ENCODE assay signal across 27 cellular contexts in the genomic region with DNA sequence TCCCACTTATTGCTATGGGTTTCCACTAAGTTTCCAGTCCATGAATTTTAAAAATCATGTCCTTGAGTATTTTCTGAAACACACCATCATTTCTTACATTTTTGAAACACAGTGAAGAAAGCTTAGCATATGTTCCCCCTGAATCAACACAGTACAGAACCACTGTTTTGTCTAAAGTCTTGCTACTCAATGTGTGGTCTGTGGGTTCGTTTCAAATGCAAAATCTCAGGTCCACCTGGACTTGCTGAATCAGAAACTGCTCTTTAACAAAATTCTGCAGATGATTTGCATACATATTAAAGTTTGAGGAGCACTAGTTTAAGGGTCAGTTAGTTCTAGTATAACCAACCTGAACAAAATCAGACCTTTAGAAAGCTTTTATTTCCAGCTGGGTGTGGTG.
A peak's percentile ranks its signal among the peaks of the same experiment; 100 is the strongest.
DNase-seq lines count a peak whose midpoint lies in the region; ATAC-seq and TF ChIP-seq lines count a peak whose summit lies in the region.
"Had no signal": no experiment of that assay in that cellular context is flagged by ENCODE, and none has a peak within 500 bp of the region (broad histone marks: within the 10 kb centered on the region; RNA-seq: fewer than 3 reads in every experiment).

No MANE protein-coding gene starts in this region.

- in situ Hi-C loops in ACHN (cut with HindIII; ENCODE audit: low pct_ligation_motif_present, low pct_unique_long_range_greater_than_20kb, low sequenced_read_pairs), result no loop called here

- intact Hi-C loops in right lobe of liver (cut with DNase I), result no loop called here

- TF ChIP-seq POLR2A in right lobe of liver (IDR thresholded peaks at IDR 0.05), result no peak

- H3K27me3 ChIP-seq in right lobe of liver, result peaks cover 0 to 4% of the 10 kb centered on the region in 2 donors
- H3K27me3 ChIP-seq: SJSA1, vagina had no signal

- 35% methylated on average over 1 of the region's 1 CpG for WGBS in right lobe of liver (ENCODE audit: insufficient coverage, low coverage, low lambda C conversion rate, missing lambda C conversion rate)

- H3K4me3 Mint-ChIP-seq in T-cell, result no peak overlapping the region
- H3K4me3 Mint-ChIP-seq in activated T-cell treated with anti-CD3 and anti-CD28 coated beads, Interleukin-2, amount 50 U/mL, for 72 hours, result no peak overlapping the region
- H3K4me3 Mint-ChIP-seq: activated CD4-positive, alpha-beta memory T cell treated with anti-CD3 and anti-CD28 coated beads, Interleukin-2, amount 10 ng/mL, durations not matched to agents 7 days and 5 days; CD14-positive monocyte; natural killer cell treated with Interleukin-12 subunit alpha and Interleukin-12 subunit beta and Interleukin-15 and Interleukin-18, amount 100 ng/mL, for 72 hours; T-helper 17 cell had no signal

- H3K4me1 Mint-ChIP-seq in T-cell, result no peaks in the 10 kb centered on the region
- H3K4me1 Mint-ChIP-seq in activated T-cell treated with anti-CD3 and anti-CD28 coated beads, Interleukin-2, amount 50 U/mL, for 72 hours (ENCODE audit: low read depth), result no peaks in the 10 kb centered on the region
- H3K4me1 Mint-ChIP-seq: activated CD4-positive, alpha-beta memory T cell treated with anti-CD3 and anti-CD28 coated beads, Interleukin-2, amount 10 ng/mL, durations not matched to agents 7 days and 5 days; T-helper 17 cell had no signal

- peak; percentile 61 for ATAC-seq in GM18909 (IDR thresholded peaks at IDR 0.05; ENCODE audit: poor library complexity, unreplicated experiment)
- peak; percentile 68 for ATAC-seq in HG02571 (IDR thresholded peaks at IDR 0.05; ENCODE audit: unreplicated experiment)
- peak; percentile 42 for ATAC-seq in HG03460 (IDR thresholded peaks at IDR 0.05; ENCODE audit: unreplicated experiment)
- no peak for ATAC-seq in right lobe of liver
- no peak for ATAC-seq in T-cell (replicated peaks in 1 of 4)
- ATAC-seq in activated T-cell treated with anti-CD3 and anti-CD28 coated beads, Interleukin-2, amount 50 U/mL, for 72 hours (replicated peaks in 1 of 2), result no peak
- ATAC-seq: activated naive CD4-positive, alpha-beta T cell treated with anti-CD3 and anti-CD28 coated beads, Interleukin-2, amount 50 U/mL, for 72 hours; natural killer cell treated with Interleukin-12 subunit alpha and Interleukin-12 subunit beta and Interleukin-15 and Interleukin-18, amount 100 ng/mL, for 72 hours; stimulated activated naive CD8-positive, alpha-beta T cell treated with anti-CD3 and anti-CD28 coated beads, Interleukin-15, Interleukin-2, amounts not matched to agents 100 U/mL and 50 U/mL, for 24 hours; T-helper 17 cell had no signal

- H3K36me3 Mint-ChIP-seq in T-cell, result no peaks in the 10 kb centered on the region
- no peaks in the 10 kb centered on the region for H3K36me3 Mint-ChIP-seq in activated T-cell treated with anti-CD3 and anti-CD28 coated beads, Interleukin-2, amount 50 U/mL, for 72 hours (ENCODE audit: insufficient read depth in 2 of 2)
- H3K36me3 Mint-ChIP-seq: activated naive CD4-positive, alpha-beta T cell treated with anti-CD3 and anti-CD28 coated beads, Interleukin-2, amount 50 U/mL, for 72 hours; CD14-positive monocyte; natural killer cell treated with Interleukin-12 subunit alpha and Interleukin-12 subunit beta and Interleukin-15 and Interleukin-18, amount 100 ng/mL, for 72 hours had no signal

- H3K36me3 ChIP-seq in right lobe of liver, result no peaks in the 10 kb centered on the region
- H3K36me3 ChIP-seq: HAP-1, SJSA1, vagina had no signal

- DNase-seq in right lobe of liver, result no peak
- no peak for DNase-seq in NOMO-1 treated with dmso at 0.1 percent for 144 hours (lab: John Stamatoyannopoulos, UW; ENCODE audit: unreplicated experiment)
- DNase-seq in ACHN, result no peak
- DNase-seq in T-cell, result no peak
- DNase-seq in activated T-cell treated with anti-CD3 and anti-CD28 coated beads, Interleukin-2, amount 50 U/mL, for 72 hours, result no peak
- DNase-seq: activated CD4-positive, alpha-beta memory T cell treated with anti-CD3 and anti-CD28 coated beads, Interleukin-2, amount 10 ng/mL, durations not matched to agents 7 days and 5 days; activated CD4-positive, CD25-positive, alpha-beta regulatory T cell treated with anti-CD3 and anti-CD28 coated beads, Interleukin-2, amount 50 U/mL, for 72 hours; Calu3; effector CD4-positive, alpha-beta T cell; glutamatergic neuron; midbrain; NCI-H1417 treated with DMSO at 0.1 percent for 48 hours; NCI-H2081 treated with DMSO at 0.1 percent for 48 hours; NCI-H345; NCI-H748 treated with DMSO at 0.1 percent for 48 hours; stimulated activated naive CD8-positive, alpha-beta T cell treated with anti-CD3 and anti-CD28 coated beads, Interleukin-15, Interleukin-2, amounts not matched to agents 100 U/mL and 50 U/mL, for 24 hours; T-helper 17 cell had no signal

- peaks cover 0 to 7% (median 2%) of the 10 kb centered on the region in 4 donors for H3K4me1 ChIP-seq in right lobe of liver
- H3K4me1 ChIP-seq: HAP-1, SJSA1, vagina had no signal

- H3K9me3 ChIP-seq in right lobe of liver, result no peaks in the 10 kb centered on the region
- H3K9me3 ChIP-seq: HAP-1, SJSA1, vagina had no signal

- no peak overlapping the region for H3K27ac Mint-ChIP-seq in T-cell
- H3K27ac Mint-ChIP-seq in activated T-cell treated with anti-CD3 and anti-CD28 coated beads, Interleukin-2, amount 50 U/mL, for 72 hours, result no peak overlapping the region
- H3K27ac Mint-ChIP-seq: activated CD4-positive, alpha-beta memory T cell treated with anti-CD3 and anti-CD28 coated beads, Interleukin-2, amount 10 ng/mL, durations not matched to agents 7 days and 5 days; activated naive CD4-positive, alpha-beta T cell treated with anti-CD3 and anti-CD28 coated beads, Interleukin-2, amount 50 U/mL, for 72 hours; CD14-positive monocyte; natural killer cell treated with Interleukin-12 subunit alpha and Interleukin-12 subunit beta and Interleukin-15 and Interleukin-18, amount 100 ng/mL, for 72 hours; T-helper 17 cell had no signal

- POLR2A ChIA-PET in T-cell (lab: Charles Lee), result no interaction called here

- H3K9me3 Mint-ChIP-seq in T-cell, result no peaks in the 10 kb centered on the region
- H3K9me3 Mint-ChIP-seq in activated T-cell treated with anti-CD3 and anti-CD28 coated beads, Interleukin-2, amount 50 U/mL, for 72 hours, result no peaks in the 10 kb centered on the region
- H3K9me3 Mint-ChIP-seq: activated CD4-positive, alpha-beta memory T cell treated with anti-CD3 and anti-CD28 coated beads, Interleukin-2, amount 10 ng/mL, durations not matched to agents 7 days and 5 days; activated naive CD4-positive, alpha-beta T cell treated with anti-CD3 and anti-CD28 coated beads, Interleukin-2, amount 50 U/mL, for 72 hours; natural killer cell treated with Interleukin-12 subunit alpha and Interleukin-12 subunit beta and Interleukin-15 and Interleukin-18, amount 100 ng/mL, for 72 hours had no signal

- H3K27ac ChIP-seq in right lobe of liver, result peak overlapping the region in 2 of 3 donors; percentile 4 to 5
- H3K27ac ChIP-seq: KMS-11, SJSA1, vagina had no signal

- H3K27me3 Mint-ChIP-seq in T-cell, result peaks cover 11 to 29% of the 10 kb centered on the region in 2 donors
- H3K27me3 Mint-ChIP-seq in activated T-cell treated with anti-CD3 and anti-CD28 coated beads, Interleukin-2, amount 50 U/mL, for 72 hours (ENCODE audit: low read depth), result peaks cover 40% of the 10 kb centered on the region

- no peak overlapping the region for H3K4me3 ChIP-seq in right lobe of liver
- H3K4me3 ChIP-seq: HAP-1, SJSA1, vagina had no signal

- CTCF ChIA-PET in T-cell (lab: Charles Lee), result interaction anchor here in 1 of 2 donors (0.6 kb wide), 1 partner anchor 474 kb away, joined by 3 read pairs; no protein-coding TSS in a partner anchor

- TF ChIP-seq CTCF in right lobe of liver (IDR thresholded peaks at IDR 0.05), result no peak

Comparison
In these comparisons a context has a peak if more than half of its experiments do, and no peak if none do; other contexts are left out.
1. ATAC-seq: peak in GM18909 (single experiment), HG02571 (single experiment) and HG03460 (single experiment); none in right lobe of liver (0 of 4), T-cell (0 of 4) and activated T-cell treated with anti-CD3 and anti-CD28 coated beads, Interleukin-2, amount 50 U/mL, for 72 hours (0 of 2).